13 cellular contexts compared by ENCODE assay signal in the genomic region with DNA sequence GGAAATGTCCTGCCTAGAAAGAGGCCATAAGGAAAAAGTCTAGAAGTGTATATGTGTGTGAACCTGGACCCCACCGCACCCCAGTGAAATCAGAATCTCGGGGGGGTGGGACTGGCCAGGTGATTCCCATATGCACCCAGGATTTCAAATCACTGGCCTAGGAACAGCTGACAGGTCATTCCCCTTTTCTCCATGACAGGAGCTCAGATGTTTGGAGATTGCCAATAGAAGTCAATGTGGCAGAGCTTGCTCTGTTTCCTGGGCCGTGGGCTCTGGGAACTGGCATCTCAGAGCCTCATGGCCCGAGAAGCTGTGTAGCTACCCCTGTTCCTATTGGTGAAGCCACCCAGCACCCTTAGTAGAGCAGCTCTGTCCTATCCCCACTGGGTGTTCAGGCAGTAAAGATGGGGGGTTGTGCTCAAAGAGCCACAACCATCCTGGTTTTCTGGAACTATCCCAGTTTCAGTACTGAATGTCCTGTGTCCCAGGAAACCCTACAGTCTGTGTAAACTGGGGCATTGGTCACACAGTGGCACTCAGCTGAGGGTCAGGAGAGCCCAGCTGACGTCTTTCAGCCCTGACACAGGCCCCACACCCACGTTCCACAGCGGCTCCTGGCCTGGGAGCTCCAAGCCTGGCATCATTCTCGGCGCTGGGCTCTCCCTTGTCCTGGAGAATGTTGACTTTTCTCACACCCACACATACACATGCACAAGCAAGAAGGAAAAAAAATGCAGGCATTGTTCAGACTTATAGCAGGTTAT. TPM values are rescaled to one million over a fixed set of nuclear protein-coding genes. Genes with fewer than 3 reads are reported as not detected.
DNase-seq lines count a peak whose midpoint lies in the region; ATAC-seq and TF ChIP-seq lines count a peak whose summit lies in the region.
"Had no signal": no experiment of that assay in that cellular context is flagged by ENCODE, and none has a peak within 500 bp of the region (broad histone marks: within the 10 kb centered on the region; RNA-seq: fewer than 3 reads in every experiment).

No MANE protein-coding gene starts in this region.

- H3K4me2 ChIP-seq in BLaER1 treated with 17β-estradiol and CSF1 and Interleukin-3, amounts not matched to agents 10 nM and 100 nM, result peak overlapping the region; percentile 83 to 97 (median 93)

- DNase-seq in adrenal gland (peak in 5 of 7 donors; percentile 31 to 66 (median 42)), Right ventricle myocardium superior (peak; percentile 78), prostate gland (ENCODE audit: low spot score) (peak; percentile 68), HAP-1 (ENCODE audit: low spot score in 2 of 2) (no peak), germinal center (ENCODE audit: low spot score) (no peak), Kasumi-1 (lab: John Stamatoyannopoulos, UW) (no peak)
- DNase-seq: COR-L47, endodermal cell, naive B cell, NCI-H1694 had no signal

- WGBS in adrenal gland, 4 donors, result 66 to 84% (median 74%) methylated on average over 7 to 9 of the region's 9 CpGs
- WGBS in prostate gland, result 55% methylated on average over 9 of the region's 9 CpGs

- H3K9ac ChIP-seq in BLaER1 treated with 17β-estradiol and CSF1 and Interleukin-3, amounts not matched to agents 10 nM and 100 nM, result peak overlapping the region in 10 of 11 experiments; percentile 2 to 75 (median 61); a peak in 12 of 22 replicates

- H3K27ac ChIP-seq in BLaER1 treated with 17β-estradiol and CSF1 and Interleukin-3, amounts not matched to agents 10 nM and 100 nM, result peak overlapping the region; percentile 46 to 90 (median 75)
- H3K27ac ChIP-seq in adrenal gland, result peak overlapping the region in 2 of 5 donors; percentile 61 to 90
- H3K27ac ChIP-seq in prostate gland, result peak overlapping the region; percentile 40 to 50

- TF ChIP-seq POLR2A in adrenal gland (IDR thresholded peaks at IDR 0.05), result no peak
- TF ChIP-seq POLR2A in prostate gland (IDR thresholded peaks at IDR 0.05), result no peak

- H3K27me3 ChIP-seq in BLaER1 treated with 17β-estradiol and CSF1 and Interleukin-3, amounts not matched to agents 10 nM and 100 nM, result no peaks in the 10 kb centered on the region
- no peaks in the 10 kb centered on the region for H3K27me3 ChIP-seq in adrenal gland
- no peaks in the 10 kb centered on the region for H3K27me3 ChIP-seq in prostate gland (replicated peaks; ENCODE audit: insufficient read depth)
- peaks cover 7% of the 10 kb centered on the region; the same call in 1 of the 2 replicates for H3K27me3 ChIP-seq in HAP-1 (ENCODE audit: low read depth)

- in situ Hi-C loops in HAP-1 (cut with MboI; ENCODE audit: low sequenced_read_pairs), result no loop called here

- H3K4me3 ChIP-seq in BLaER1 treated with 17β-estradiol and CSF1 and Interleukin-3, amounts not matched to agents 10 nM and 100 nM, result no peak overlapping the region
- no peak overlapping the region for H3K4me3 ChIP-seq in adrenal gland
- H3K4me3 ChIP-seq in prostate gland, result no peak overlapping the region
- H3K4me3 ChIP-seq in HAP-1, result no peak overlapping the region

- no peaks in the 10 kb centered on the region for H4K20me1 ChIP-seq in BLaER1 treated with 17β-estradiol and CSF1 and Interleukin-3, amounts not matched to agents 10 nM and 100 nM

- intact Hi-C loops in adrenal gland (cut with DNase I) (loop anchor here (5.0 kb wide), 2 partner anchors 36 to 71 kb away; no protein-coding TSS in a partner anchor), Right ventricle myocardium superior (cut with DNase I) (no loop called here), prostate gland (cut with DNase I) (no loop called here)

- no peaks in the 10 kb centered on the region for H3K36me3 ChIP-seq in BLaER1 treated with 17β-estradiol and CSF1 and Interleukin-3, amounts not matched to agents 10 nM and 100 nM
- H3K36me3 ChIP-seq in adrenal gland (replicated peaks in 1 of 2) (no peaks in the 10 kb centered on the region), prostate gland (no peaks in the 10 kb centered on the region), HAP-1 (replicated peaks) (no peaks in the 10 kb centered on the region)

- H3K4me1 ChIP-seq in BLaER1 treated with 17β-estradiol and CSF1 and Interleukin-3, amounts not matched to agents 10 nM and 100 nM, result peaks cover 43 to 74% (median 54%) of the 10 kb centered on the region in 10 experiments
- H3K4me1 ChIP-seq in adrenal gland (replicated peaks in 1 of 2), result peaks cover 15 to 42% of the 10 kb centered on the region in 2 donors
- peaks cover 4% of the 10 kb centered on the region for H3K4me1 ChIP-seq in prostate gland (replicated peaks)
- no peaks in the 10 kb centered on the region for H3K4me1 ChIP-seq in HAP-1

- ATAC-seq in Right ventricle myocardium superior (ENCODE audit: poor library complexity) (peak; percentile 83), GM18868 (IDR thresholded peaks at IDR 0.05; ENCODE audit: unreplicated experiment) (no peak)

- TF ChIP-seq CTCF in adrenal gland (IDR thresholded peaks at IDR 0.05) (no peak), prostate gland (IDR thresholded peaks at IDR 0.05) (no peak)

- no peaks in the 10 kb centered on the region for H3K9me3 ChIP-seq in BLaER1 treated with 17β-estradiol and CSF1 and Interleukin-3, amounts not matched to agents 10 nM and 100 nM (replicated peaks in 1 of 11)
- no peaks in the 10 kb centered on the region for H3K9me3 ChIP-seq in adrenal gland (replicated peaks in 1 of 3)
- H3K9me3 ChIP-seq in prostate gland, result no peaks in the 10 kb centered on the region
- H3K9me3 ChIP-seq in HAP-1, result no peaks in the 10 kb centered on the region

RNA-seq across cellular contexts. Expression of gene GNLY, which starts 18.9 kb away (rescaled TPM):
- total RNA-seq in adrenal gland, result 1 to 10 TPM in 5 of 8 donors, under 1 TPM in 2, not detected in 1; 0.60 to 2.9 (median 1.3) TPM
- 1 to 10 TPM in 2 of 3 donors, under 1 TPM in 1; 0.82 to 6.7 (median 1.8) TPM for polyA plus RNA-seq in adrenal gland
- total RNA-seq in Right ventricle myocardium superior, result 1.7 TPM
- total RNA-seq in prostate gland, result under 1 TPM; 0.36 to 0.68 TPM
- total RNA-seq: endodermal cell, H1 had no signal

RNA-seq across cellular contexts. Expression of gene ATOH8, which starts 40.8 kb away (rescaled TPM):
- total RNA-seq in adrenal gland (10 to 100 TPM in 3 of 8 donors, 1 to 10 TPM in 5; 3.3 to 44.0 (median 7.3) TPM), Right ventricle myocardium superior (25.8 TPM), prostate gland (10 to 100 TPM; 40.1 to 49.8 TPM)
- polyA plus RNA-seq in adrenal gland, result 10 to 100 TPM in 1 of 3 donors, 1 to 10 TPM in 1, under 1 TPM in 1; 0.88 to 10.1 (median 6.4) TPM

RNA-seq across cellular contexts. Expression of gene SFTPB, which starts 45.0 kb away (rescaled TPM):
- 10 to 100 TPM in 2 of 8 donors, 1 to 10 TPM in 1, under 1 TPM in 2, not detected in 3; 0.09 to 21.3 (median 1.4) TPM for total RNA-seq in adrenal gland
- 1 to 10 TPM in 1 of 3 donors, under 1 TPM in 1, not detected in 1; 0.04 to 5.5 TPM for polyA plus RNA-seq in adrenal gland
- total RNA-seq in Right ventricle myocardium superior, result 0.46 TPM
- under 1 TPM in 1 of 2 donors, not detected in 1; 0.59 TPM for total RNA-seq in prostate gland
- total RNA-seq: endodermal cell, H1 had no signal
- polyA plus RNA-seq: H1 had no signal

Comparison
In these comparisons a context has a peak if more than half of its experiments do, and no peak if none do; other contexts are left out.
1. DNase-seq: peak in adrenal gland (5 of 7), Right ventricle myocardium superior (single experiment) and prostate gland (single experiment); none in HAP-1 (0 of 2), germinal center (single experiment) and Kasumi-1 (0 of 2).
2. intact Hi-C loops: an anchor here in adrenal gland (5.0 kb wide); none called in Right ventricle myocardium superior and prostate gland.